In genomic region chr10:43079823-43080222, GRCh38 we compare ENCODE assay signal across 23 cellular contexts. TPM values are rescaled to one million over a fixed set of nuclear protein-coding genes. Genes with fewer than 3 reads are reported as not detected.
A peak's percentile ranks its signal among the peaks of the same experiment; 100 is the strongest.
DNase-seq lines count a peak whose midpoint lies in the region; ATAC-seq, FAIRE-seq and TF ChIP-seq lines count a peak whose summit lies in the region.
"Had no signal": no experiment of that assay in that cellular context is flagged by ENCODE, and none has a peak within 500 bp of the region (broad histone marks: within the 10 kb centered on the region; RNA-seq: fewer than 3 reads in every experiment).

No MANE protein-coding gene starts in this region.

- ATAC-seq in K562, result no peak
- ATAC-seq in GM18511 (IDR thresholded peaks at IDR 0.05; ENCODE audit: unreplicated experiment), result no peak
- no peak for ATAC-seq in effector memory CD8-positive, alpha-beta T cell (replicated peaks)
- ATAC-seq: CD8-positive, alpha-beta T cell had no signal

- no peak for FAIRE-seq in K562 (lab: Jason Lieb, UNC)
- FAIRE-seq: GM12878, H1 had no signal

- in situ Hi-C loops in K562 (cut with MboI), result no loop called here

- TF ChIP-seq CTCF in BE2C (IDR thresholded peaks at IDR 0.05; ENCODE audit: low read depth, low read length), result no peak
- no peak for TF ChIP-seq CTCF in NB4 (IDR thresholded peaks at IDR 0.05; ENCODE audit: low read depth, low read length)
- no peak for TF ChIP-seq CTCF in K562 (IDR thresholded peaks at IDR 0.05 in 2 of 3, conservative IDR thresholded peaks at IDR 0.05 in 1 of 3; ENCODE audit: insufficient read depth in 2 of 3, low read depth in 1 of 3, low read length in 3 of 3)

- no peak overlapping the region for H3K4me2 ChIP-seq in K562 (ENCODE audit: insufficient read depth, low read length)

- H4K20me1 ChIP-seq in K562 (replicated peaks; ENCODE audit: control insufficient read depth, insufficient read depth, low read length), result peaks cover 12% of the 10 kb centered on the region

- H3K4me3 Mint-ChIP-seq in activated naive CD8-positive, alpha-beta T cell treated with anti-CD3 and anti-CD28 coated beads for 36 hours, result no peak overlapping the region
- peak overlapping the region in 1 of 2 donors; percentile 23 for H3K4me3 Mint-ChIP-seq in effector memory CD8-positive, alpha-beta T cell
- H3K4me3 Mint-ChIP-seq: CD8-positive, alpha-beta T cell had no signal

- H3K27ac ChIP-seq in K562 (ENCODE audit: extremely low read depth, low read depth, low read length), result no peak overlapping the region

- H3K27me3 Mint-ChIP-seq in activated naive CD8-positive, alpha-beta T cell treated with anti-CD3 and anti-CD28 coated beads for 36 hours, result peaks cover 47% of the 10 kb centered on the region
- H3K27me3 Mint-ChIP-seq in effector memory CD8-positive, alpha-beta T cell, result peaks cover 43 to 90% of the 10 kb centered on the region in 2 donors

- DNase-seq in BE2C, result no peak
- DNase-seq in GDM1 (lab: John Stamatoyannopoulos, UW), result peak; percentile 37
- DNase-seq in NB4 (ENCODE audit: low read depth), result peak; percentile 68
- no peak for DNase-seq in K562 (ENCODE audit: extremely low read depth in 1 of 4, low spot score in 3 of 4)
- no peak for DNase-seq in activated naive CD8-positive, alpha-beta T cell treated with anti-CD3 and anti-CD28 coated beads for 36 hours
- DNase-seq in NCI-H1930 (lab: John Stamatoyannopoulos, UW), result no peak
- no peak for DNase-seq in effector memory CD8-positive, alpha-beta T cell
- DNase-seq: C1 segment of cervical spinal cord; CD8-positive, alpha-beta T cell; DMS153; Karpas-422; NCI-H1092 treated with DMSO at 0.1 percent for 48 hours; NCI-H1436; NCI-H187; NCI-H446; NCI-H524 treated with DMSO at 0.1 percent for 48 hours; NCI-H774; Right ventricle myocardium superior; RPMI8226 had no signal

- peak overlapping the region; percentile 91 for H3K4me3 ChIP-seq in BE2C (ENCODE audit: low read depth, low read length)
- H3K4me3 ChIP-seq in NB4 (ENCODE audit: low read depth, low read length), result no peak overlapping the region
- H3K4me3 ChIP-seq in K562, result no peak overlapping the region
- H3K4me3 ChIP-seq: GM12878 had no signal

- TF ChIP-seq RAD21 in K562 (CRISPR knock-in tag; conservative IDR thresholded peaks at IDR 0.05 in 1 of 2, IDR thresholded peaks at IDR 0.05 in 1 of 2), result no peak

- CTCF ChIA-PET in K562 (lab: Yijun Ruan, JAX; ENCODE audit: low intra/inter-chr PET ratio), result no interaction called here

- no TSS peak for BruUV-seq in K562 (replicated peaks; lab: Mats Ljungman, UMichigan)

- no peak overlapping the region for H2AFZ ChIP-seq in K562 (ENCODE audit: low read depth, low read length)

- no peaks in the 10 kb centered on the region for H3K36me3 Mint-ChIP-seq in activated naive CD8-positive, alpha-beta T cell treated with anti-CD3 and anti-CD28 coated beads for 36 hours
- no peaks in the 10 kb centered on the region for H3K36me3 Mint-ChIP-seq in effector memory CD8-positive, alpha-beta T cell (ENCODE audit: insufficient read depth)
- H3K36me3 Mint-ChIP-seq: CD8-positive, alpha-beta T cell had no signal

- TF ChIP-seq POLR2A in NB4 (IDR thresholded peaks at IDR 0.05; ENCODE audit: extremely low read depth, insufficient read length) (no peak), K562 (conservative IDR thresholded peaks at IDR 0.05) (no peak)

- no peaks in the 10 kb centered on the region for H3K9me1 ChIP-seq in K562 (ENCODE audit: control insufficient read depth, insufficient read depth, low read length)

- H3K4me1 ChIP-seq in BE2C, result peaks cover 48% of the 10 kb centered on the region
- H3K4me1 ChIP-seq in K562 (replicated peaks in 1 of 2; ENCODE audit: control insufficient read depth in 2 of 2, insufficient read depth in 2 of 2, low read length in 2 of 2), result peaks cover 0 to 26% of the 10 kb centered on the region in 2 experiments; a peak in 2 of 5 replicates

- peaks cover 5% of the 10 kb centered on the region for H3K4me1 Mint-ChIP-seq in activated naive CD8-positive, alpha-beta T cell treated with anti-CD3 and anti-CD28 coated beads for 36 hours
- H3K4me1 Mint-ChIP-seq in effector memory CD8-positive, alpha-beta T cell (ENCODE audit: low read depth in 2 of 2), result peaks cover 7 to 9% of the 10 kb centered on the region in 2 donors

- no peak overlapping the region for H3K27ac Mint-ChIP-seq in activated naive CD8-positive, alpha-beta T cell treated with anti-CD3 and anti-CD28 coated beads for 36 hours
- H3K27ac Mint-ChIP-seq in effector memory CD8-positive, alpha-beta T cell, result no peak overlapping the region
- H3K27ac Mint-ChIP-seq: CD8-positive, alpha-beta T cell had no signal

- no peaks in the 10 kb centered on the region for H3K9me3 Mint-ChIP-seq in activated naive CD8-positive, alpha-beta T cell treated with anti-CD3 and anti-CD28 coated beads for 36 hours
- H3K9me3 Mint-ChIP-seq in effector memory CD8-positive, alpha-beta T cell, result no peaks in the 10 kb centered on the region
- H3K9me3 Mint-ChIP-seq: CD8-positive, alpha-beta T cell had no signal

- H3K9ac ChIP-seq in K562 (ENCODE audit: insufficient read depth in 1 of 2, low read depth in 2 of 2, low read length in 2 of 2), result no peak overlapping the region

- 0% methylated on average over 3 of the region's 3 CpGs for WGBS in K562 (ENCODE audit: insufficient coverage, low coverage, missing lambda C conversion rate)

- no peaks in the 10 kb centered on the region for H3K27me3 ChIP-seq in BE2C
- peaks cover 0 to 40% of the 10 kb centered on the region in 2 experiments; a peak in 2 of 5 replicates for H3K27me3 ChIP-seq in K562 (ENCODE audit: control insufficient read depth in 2 of 2, insufficient read depth in 2 of 2, low read length in 2 of 2)

- POLR2A ChIA-PET in K562 (lab: Yijun Ruan, JAX), result interaction anchor here (0.7 to 0.9 kb wide), 2 partner anchors 16 to 22 kb away, joined by 3 read pairs; no protein-coding TSS in a partner anchor

- H3K9me3 ChIP-seq in BE2C (no peaks in the 10 kb centered on the region), K562 (replicated peaks; ENCODE audit: control insufficient read depth, insufficient read depth, low read depth, low read length) (no peaks in the 10 kb centered on the region)

- no peaks in the 10 kb centered on the region for H3K79me2 ChIP-seq in K562 (ENCODE audit: control insufficient read depth, insufficient read depth, low read length)

- TF ChIP-seq EP300 in K562 (IDR thresholded peaks at IDR 0.05; ENCODE audit: low read length), result no peak

- intact Hi-C loops in K562 (cut with micrococcal nuclease), result loop anchor here (2.0 to 10.0 kb wide), 4 partner anchors 32 to 213 kb away; no protein-coding TSS in a partner anchor

- H3K36me3 ChIP-seq in BE2C (peaks cover 71% of the 10 kb centered on the region), K562 (ENCODE audit: control insufficient read depth, insufficient read depth, low read length) (no peaks in the 10 kb centered on the region)

TF ChIP-seq in K562, 482 proteins besides CTCF, POLR2A, EP300 and RAD21:
- no peak for TF ChIP-seq ESRRB (CRISPR knock-in tag; IDR thresholded peaks at IDR 0.05; ENCODE audit: borderline replicate concordance)
- peak; percentile 68; the same call in 1 of the 2 replicates for TF ChIP-seq SPI1 (IDR thresholded peaks at IDR 0.05; ENCODE audit: borderline replicate concordance, low read depth, low read length)
- no peak for TF ChIP-seq NONO (IDR thresholded peaks at IDR 0.05; ENCODE audit: low read depth in 2 of 2, low read length in 1 of 2)
- no peak for TF ChIP-seq SMAD2 (IDR thresholded peaks at IDR 0.05; ENCODE audit: low read depth, low read length)

RNA-seq across cellular contexts. Expression of gene RET, which starts 3.0 kb away (rescaled TPM):
- polyA plus RNA-seq in BE2C (2012; ENCODE audit: insufficient read depth, insufficient read length, low read depth), result 310 TPM
- total RNA-seq in K562 (2011; cell fraction: chromatin; rRNA removed; ENCODE audit: low replicate concordance), result not detected in 2 replicates
- not detected in 2 replicates for total RNA-seq in K562 (2011; cell fraction: nucleolus; rRNA removed)
- total RNA-seq in K562 (2011; cell fraction: nucleoplasm; rRNA removed), result not detected in 2 replicates
- total RNA-seq in K562 (2014; rRNA removed) (0.05 TPM in 1 of 2 replicates, not detected in the other), K562 (2014; rRNA removed; fragmentation: Illumina TruSeq; extraction: Trizol) (not detected in 2 replicates), K562 (2015; rRNA removed; fragmentation: Illumina TruSeq; extraction: Trizol) (not detected in 2 replicates), K562 (2021) (0.04 TPM in 1 of 2 replicates, not detected in the other)
- polyA plus RNA-seq in K562 (2011; rRNA removed) (not detected in 2 replicates), K562 (2014; fragmentation: Illumina TruSeq; extraction: Trizol) (not detected in 2 replicates), K562 (2014; fragmentation: Nextera tagmentation; extraction: Ambion mirVana) (not detected), K562 (2014; rRNA removed) (not detected in 2 replicates)
- polyA plus RNA-seq in K562 (2011; cell fraction: cytosol; rRNA removed), result not detected in 2 replicates
- polyA plus RNA-seq in K562 (2011; cell fraction: nucleus; rRNA removed), result not detected in 2 replicates
- polyA plus RNA-seq in K562 (2012), result not detected in 2 replicates
- polyA minus RNA-seq in K562 (2011; rRNA and poly(A)+ RNA removed), result not detected in 2 replicates
- not detected in 2 replicates for polyA minus RNA-seq in K562 (2011; cell fraction: cytosol; rRNA and poly(A)+ RNA removed)
- polyA minus RNA-seq in K562 (2011; cell fraction: nucleus; rRNA and poly(A)+ RNA removed), result not detected in 2 replicates
- not detected for total RNA-seq in activated naive CD8-positive, alpha-beta T cell treated with anti-CD3 and anti-CD28 coated beads for 36 hours
- total RNA-seq: CD8-positive, alpha-beta T cell; GM12878; HT-29 had no signal
- polyA plus RNA-seq: GM12878 had no signal

RNA-seq across cellular contexts. Expression of gene CSGALNACT2, which starts 58.4 kb away (rescaled TPM):
- polyA plus RNA-seq in BE2C (2012; ENCODE audit: insufficient read depth, insufficient read length, low read depth), result 19.2 TPM
- total RNA-seq in K562 (2011; cell fraction: chromatin; rRNA removed; ENCODE audit: low replicate concordance), result 3.4 and 12.8 TPM in 2 replicates
- 2.3 and 3.8 TPM in 2 replicates for total RNA-seq in K562 (2011; cell fraction: nucleolus; rRNA removed)
- 5.7 and 8.4 TPM in 2 replicates for total RNA-seq in K562 (2011; cell fraction: nucleoplasm; rRNA removed)
- total RNA-seq in K562 (2014; rRNA removed), result 2.9 and 3.3 TPM in 2 replicates
- 3.5 and 4.3 TPM in 2 replicates for total RNA-seq in K562 (2014; rRNA removed; fragmentation: Illumina TruSeq; extraction: Trizol)
- total RNA-seq in K562 (2015; rRNA removed; fragmentation: Illumina TruSeq; extraction: Trizol), result 2.6 and 3.3 TPM in 2 replicates
- 4.3 and 4.4 TPM in 2 replicates for total RNA-seq in K562 (2021)
- 4.1 and 7.3 TPM in 2 replicates for polyA plus RNA-seq in K562 (2011; rRNA removed)
- 1.3 and 2.3 TPM in 2 replicates for polyA plus RNA-seq in K562 (2011; cell fraction: cytosol; rRNA removed)
- polyA plus RNA-seq in K562 (2011; cell fraction: nucleus; rRNA removed), result 5.2 and 6.5 TPM in 2 replicates
- polyA plus RNA-seq in K562 (2012), result 3.9 and 6.2 TPM in 2 replicates
- 6.8 and 7.1 TPM in 2 replicates for polyA plus RNA-seq in K562 (2014; fragmentation: Illumina TruSeq; extraction: Trizol)
- polyA plus RNA-seq in K562 (2014; fragmentation: Nextera tagmentation; extraction: Ambion mirVana), result 1 to 10 TPM; 1.4 to 1.9 TPM
- polyA plus RNA-seq in K562 (2014; rRNA removed), result 5.1 and 5.5 TPM in 2 replicates
- polyA minus RNA-seq in K562 (2011; rRNA and poly(A)+ RNA removed), result 5.2 and 7.4 TPM in 2 replicates
- polyA minus RNA-seq in K562 (2011; cell fraction: cytosol; rRNA and poly(A)+ RNA removed), result 1.1 and 2.1 TPM in 2 replicates
- 2.3 and 2.8 TPM in 2 replicates for polyA minus RNA-seq in K562 (2011; cell fraction: nucleus; rRNA and poly(A)+ RNA removed)
- 10 to 100 TPM; 16.2 to 16.8 TPM for total RNA-seq in activated naive CD8-positive, alpha-beta T cell treated with anti-CD3 and anti-CD28 coated beads for 36 hours

Comparison
In these comparisons a context has a peak if more than half of its experiments do, and no peak if none do; other contexts are left out.
1. DNase-seq: peak in GDM1 (single experiment) and NB4 (single experiment); none in BE2C (single experiment), K562 (0 of 4), activated naive CD8-positive, alpha-beta T cell treated with anti-CD3 and anti-CD28 coated beads for 36 hours (single experiment), NCI-H1930 (0 of 2) and effector memory CD8-positive, alpha-beta T cell (0 of 3).